Comparison of ENCODE assay signal across 24 cellular contexts in the genomic region with DNA sequence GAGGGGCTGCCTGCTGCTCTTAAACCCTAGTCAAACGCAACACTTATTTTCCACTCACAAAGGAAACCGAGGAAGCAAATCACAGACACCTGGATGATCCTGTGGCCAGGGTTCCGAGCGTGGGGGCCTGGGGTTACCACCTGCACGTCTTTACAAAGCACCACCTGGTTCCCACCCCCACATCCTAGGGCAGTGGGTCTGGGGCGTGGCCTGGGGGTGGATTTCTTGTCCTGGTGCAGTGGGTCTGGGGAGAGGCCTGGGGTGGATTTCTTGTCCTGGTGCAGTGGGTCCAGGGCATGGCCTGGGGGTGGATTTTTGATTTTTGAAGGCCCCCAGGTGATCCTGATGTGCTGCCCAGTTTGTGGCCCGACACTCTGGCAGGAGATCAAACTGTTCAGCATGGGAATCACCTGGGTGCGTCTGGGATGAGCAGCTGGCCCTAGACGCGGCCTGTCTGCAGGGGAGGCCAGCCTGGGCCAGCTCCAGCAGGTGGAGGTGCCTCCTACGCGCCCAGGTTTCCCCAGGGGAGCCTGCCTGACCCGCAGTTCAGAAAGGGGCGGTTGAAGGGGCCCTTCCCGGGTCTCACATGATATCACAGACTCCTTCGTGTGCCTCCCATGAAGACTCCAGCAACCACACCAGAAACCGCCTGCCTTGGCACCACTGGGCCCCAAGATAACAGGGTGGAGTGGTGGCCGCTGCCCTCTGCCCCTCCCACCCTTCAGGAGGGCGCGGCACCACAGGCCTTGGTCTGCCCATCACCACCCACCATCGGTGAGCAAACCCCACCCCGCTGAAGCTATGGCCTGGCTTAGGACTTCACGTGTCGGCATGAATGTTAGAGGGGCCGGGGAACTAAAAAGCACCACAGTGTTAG. TPM values are rescaled to one million over a fixed set of nuclear protein-coding genes. Genes with fewer than 3 reads are reported as not detected.
DNase-seq lines count a peak whose midpoint lies in the region; ATAC-seq, FAIRE-seq and TF ChIP-seq lines count a peak whose summit lies in the region.
"Had no signal": no experiment of that assay in that cellular context is flagged by ENCODE, and none has a peak within 500 bp of the region (broad histone marks: within the 10 kb centered on the region; RNA-seq: fewer than 3 reads in every experiment).

No MANE protein-coding gene starts in this region.

- TF ChIP-seq EP300 in K562 (IDR thresholded peaks at IDR 0.05; ENCODE audit: low read length): no peak

- intact Hi-C loops in K562 (cut with micrococcal nuclease): no loop called here

- no peaks in the 10 kb centered on the region for H3K9me3 ChIP-seq in HEK293 (ENCODE audit: control insufficient read depth, insufficient read depth, low read depth, low read length)
- no peaks in the 10 kb centered on the region for H3K9me3 ChIP-seq in K562 (replicated peaks; ENCODE audit: control insufficient read depth, insufficient read depth, low read depth, low read length)
- H3K9me3 ChIP-seq: HAP-1, left lung, tibial nerve had no signal

- no peak for FAIRE-seq in K562 (lab: Jason Lieb, UNC)
- FAIRE-seq: RCC 7860 had no signal

- POLR2A ChIA-PET in HEK293 (lab: Yijun Ruan, JAX): interaction anchor here (1.6 kb wide), 1 partner anchor 27 kb away, joined by 4 read pairs; a partner anchor contains a TSS
- POLR2A ChIA-PET in K562 (lab: Yijun Ruan, JAX): interaction anchor here (0.6 to 1.1 kb wide), 5 partner anchors 8 to 335 kb away, joined by 3 to 7 read pairs (median 4); a partner anchor contains a TSS

- CTCF ChIA-PET in HEK293 (lab: Yijun Ruan, JAX) (no interaction called here), K562 (lab: Yijun Ruan, JAX; ENCODE audit: low intra/inter-chr PET ratio) (no interaction called here)

- H3K79me2 ChIP-seq in K562 (ENCODE audit: control insufficient read depth, insufficient read depth, low read length): no peaks in the 10 kb centered on the region

- H3K27me3 ChIP-seq in K562 (ENCODE audit: control insufficient read depth in 2 of 2, insufficient read depth in 2 of 2, low read length in 2 of 2): no peaks in the 10 kb centered on the region
- H3K27me3 ChIP-seq: left lung, tibial nerve had no signal

- H3K27ac ChIP-seq in HEK293 (ENCODE audit: extremely low read depth, low read depth, low read length): no peak overlapping the region
- H3K27ac ChIP-seq in K562 (ENCODE audit: extremely low read depth, low read depth, low read length): no peak overlapping the region
- H3K27ac ChIP-seq: left lung, tibial nerve had no signal

- no peaks in the 10 kb centered on the region for H4K20me1 ChIP-seq in K562 (replicated peaks; ENCODE audit: control insufficient read depth, insufficient read depth, low read length)

- no peaks in the 10 kb centered on the region for H3K4me1 ChIP-seq in HEK293 (ENCODE audit: control insufficient read depth, insufficient read depth, low read length)
- H3K4me1 ChIP-seq in K562 (replicated peaks in 1 of 2; ENCODE audit: control insufficient read depth in 2 of 2, insufficient read depth in 2 of 2, low read length in 2 of 2): peaks cover 0 to 53% of the 10 kb centered on the region in 2 experiments; a peak in 2 of 5 replicates
- H3K4me1 ChIP-seq: HAP-1 had no signal

- H3K4me3 ChIP-seq in HEK293 (ENCODE audit: low read depth, low read length): no peak overlapping the region
- no peak overlapping the region for H3K4me3 ChIP-seq in K562
- H3K4me3 ChIP-seq: HAP-1, left lung, tibial nerve had no signal

- no peak for ATAC-seq in K562
- ATAC-seq: esophagus mucosa, left lung had no signal

- no peak for TF ChIP-seq RAD21 in K562 (CRISPR knock-in tag; conservative IDR thresholded peaks at IDR 0.05 in 1 of 2, IDR thresholded peaks at IDR 0.05 in 1 of 2)

- no peak overlapping the region for H2AFZ ChIP-seq in K562 (ENCODE audit: low read depth, low read length)

- H3K9me1 ChIP-seq in K562 (ENCODE audit: control insufficient read depth, insufficient read depth, low read length): no peaks in the 10 kb centered on the region

- DNase-seq in K562 (ENCODE audit: extremely low read depth in 1 of 4, low spot score in 3 of 4): no peak
- DNase-seq in cerebellar cortex (ENCODE audit: low spot score): no peak
- no peak for DNase-seq in effector CD4-positive, alpha-beta T cell
- DNase-seq: activated CD4-positive, alpha-beta memory T cell treated with anti-CD3 and anti-CD28 coated beads, Interleukin-2, amount 10 ng/mL, durations not matched to agents 7 days and 5 days; activated CD8-positive, alpha-beta memory T cell treated with anti-CD3 and anti-CD28 coated beads, Interleukin-2, amount 50 U/mL, for 4 hours; activated naive CD4-positive, alpha-beta T cell; CD4-positive, alpha-beta T cell; DMS79 treated with DMSO at 0.1 percent for 48 hours; GDM1; islet precursor cell; left lung; NCI-H1436 treated with DMSO at 0.1 percent for 48 hours; NCI-H2081 treated with DMSO at 0.1 percent for 48 hours; NCI-H446; NCI-H748 treated with DMSO at 0.1 percent for 48 hours; SIG-M5; stimulated activated CD4-positive, alpha-beta T cell treated with anti-CD3 and anti-CD28 coated beads, Interleukin-4, amount 100 ng/mL, for 24 hours had no signal

- TF ChIP-seq POLR2A in K562 (conservative IDR thresholded peaks at IDR 0.05): no peak

- no peak overlapping the region for H3K9ac ChIP-seq in K562 (ENCODE audit: insufficient read depth in 1 of 2, low read depth in 2 of 2, low read length in 2 of 2)

- in situ Hi-C loops in K562 (cut with MboI): no loop called here

- TF ChIP-seq CTCF in HEK293 (tag by site-specific recombination; IDR thresholded peaks at IDR 0.05) (no peak), K562 (IDR thresholded peaks at IDR 0.05 in 2 of 3, conservative IDR thresholded peaks at IDR 0.05 in 1 of 3; ENCODE audit: insufficient read depth in 2 of 3, low read depth in 1 of 3, low read length in 3 of 3) (no peak)

- H3K36me3 ChIP-seq in HEK293 (ENCODE audit: control insufficient read depth in 2 of 2, insufficient read depth in 1 of 2, low read length in 2 of 2): peaks cover 0 to 62% of the 10 kb centered on the region in 2 experiments; a peak in 2 of 3 replicates
- H3K36me3 ChIP-seq in K562 (ENCODE audit: control insufficient read depth, insufficient read depth, low read length): peaks cover 3% of the 10 kb centered on the region; the same call in 1 of the 3 replicates

- no TSS peak for BruUV-seq in K562 (replicated peaks; lab: Mats Ljungman, UMichigan)

- H3K4me2 ChIP-seq in K562 (ENCODE audit: insufficient read depth, low read length): no peak overlapping the region

- 63% methylated on average over 22 of the region's 25 CpGs for WGBS in K562 (ENCODE audit: insufficient coverage, low coverage, missing lambda C conversion rate)

RNA-seq across cellular contexts. Expression of a gene that starts 6.3 kb away (rescaled TPM):
- 14.1 and 33.3 TPM in 2 replicates for total RNA-seq in K562 (2011; cell fraction: chromatin; rRNA removed; ENCODE audit: low replicate concordance)
- 26.0 and 29.5 TPM in 2 replicates for total RNA-seq in K562 (2011; cell fraction: nucleolus; rRNA removed)
- 15.7 and 17.2 TPM in 2 replicates for total RNA-seq in K562 (2011; cell fraction: nucleoplasm; rRNA removed)
- total RNA-seq in K562 (2014; rRNA removed) (25.5 and 32.6 TPM in 2 replicates), K562 (2014; rRNA removed; fragmentation: Illumina TruSeq; extraction: Trizol) (5.6 and 7.2 TPM in 2 replicates), K562 (2015; rRNA removed; fragmentation: Illumina TruSeq; extraction: Trizol) (11.2 and 13.8 TPM in 2 replicates), K562 (2021) (18.9 and 23.5 TPM in 2 replicates)
- polyA plus RNA-seq in K562 (2011; rRNA removed) (16.8 and 23.4 TPM in 2 replicates), K562 (2014; fragmentation: Illumina TruSeq; extraction: Trizol) (17.6 and 19.6 TPM in 2 replicates), K562 (2014; fragmentation: Nextera tagmentation; extraction: Ambion mirVana) (under 1 TPM; 0.46 to 0.67 TPM), K562 (2014; rRNA removed) (35.1 and 36.8 TPM in 2 replicates)
- 31.4 and 46.2 TPM in 2 replicates for polyA plus RNA-seq in K562 (2011; cell fraction: cytosol; rRNA removed)
- 31.5 and 38.2 TPM in 2 replicates for polyA plus RNA-seq in K562 (2011; cell fraction: nucleus; rRNA removed)
- 14.9 and 41.4 TPM in 2 replicates for polyA plus RNA-seq in K562 (2012)
- polyA minus RNA-seq in K562 (2011; rRNA and poly(A)+ RNA removed): 5.1 and 9.7 TPM in 2 replicates
- polyA minus RNA-seq in K562 (2011; cell fraction: cytosol; rRNA and poly(A)+ RNA removed): 9.7 and 12.0 TPM in 2 replicates
- polyA minus RNA-seq in K562 (2011; cell fraction: nucleus; rRNA and poly(A)+ RNA removed): 9.0 and 11.1 TPM in 2 replicates

RNA-seq across cellular contexts. Expression of a gene that starts 6.7 kb away (rescaled TPM):
- 5.4 and 10.8 TPM in 2 replicates for total RNA-seq in K562 (2011; cell fraction: chromatin; rRNA removed; ENCODE audit: low replicate concordance)
- total RNA-seq in K562 (2011; cell fraction: nucleolus; rRNA removed): 15.9 and 20.5 TPM in 2 replicates
- 9.8 and 10.6 TPM in 2 replicates for total RNA-seq in K562 (2011; cell fraction: nucleoplasm; rRNA removed)
- total RNA-seq in K562 (2014; rRNA removed) (20.9 and 25.9 TPM in 2 replicates), K562 (2014; rRNA removed; fragmentation: Illumina TruSeq; extraction: Trizol) (6.8 and 7.1 TPM in 2 replicates), K562 (2015; rRNA removed; fragmentation: Illumina TruSeq; extraction: Trizol) (10.7 and 11.1 TPM in 2 replicates), K562 (2021) (9.6 and 12.1 TPM in 2 replicates)
- polyA plus RNA-seq in K562 (2011; rRNA removed) (8.0 and 11.2 TPM in 2 replicates), K562 (2014; fragmentation: Illumina TruSeq; extraction: Trizol) (6.7 and 7.1 TPM in 2 replicates), K562 (2014; fragmentation: Nextera tagmentation; extraction: Ambion mirVana) (1 to 10 TPM; 2.2 to 3.5 TPM), K562 (2014; rRNA removed) (14.3 and 14.8 TPM in 2 replicates)
- polyA plus RNA-seq in K562 (2011; cell fraction: cytosol; rRNA removed): 10.1 and 27.8 TPM in 2 replicates
- polyA plus RNA-seq in K562 (2011; cell fraction: nucleus; rRNA removed): 3.8 and 6.9 TPM in 2 replicates
- polyA plus RNA-seq in K562 (2012): 9.2 and 12.0 TPM in 2 replicates
- 4.5 and 12.2 TPM in 2 replicates for polyA minus RNA-seq in K562 (2011; rRNA and poly(A)+ RNA removed)
- polyA minus RNA-seq in K562 (2011; cell fraction: cytosol; rRNA and poly(A)+ RNA removed): 9.6 and 13.4 TPM in 2 replicates
- polyA minus RNA-seq in K562 (2011; cell fraction: nucleus; rRNA and poly(A)+ RNA removed): 9.6 and 10.6 TPM in 2 replicates

RNA-seq across cellular contexts. Expression of a gene that starts 26.8 kb away (rescaled TPM):
- total RNA-seq in K562 (2011; cell fraction: chromatin; rRNA removed; ENCODE audit: low replicate concordance): not detected in 2 replicates
- not detected in 2 replicates for total RNA-seq in K562 (2011; cell fraction: nucleolus; rRNA removed)
- not detected in 2 replicates for total RNA-seq in K562 (2011; cell fraction: nucleoplasm; rRNA removed)
- not detected in 2 replicates for total RNA-seq in K562 (2014; rRNA removed)
- not detected in 2 replicates for total RNA-seq in K562 (2014; rRNA removed; fragmentation: Illumina TruSeq; extraction: Trizol)
- not detected in 2 replicates for total RNA-seq in K562 (2015; rRNA removed; fragmentation: Illumina TruSeq; extraction: Trizol)
- not detected in 2 replicates for total RNA-seq in K562 (2021)
- not detected in 2 replicates for polyA plus RNA-seq in K562 (2011; rRNA removed)
- polyA plus RNA-seq in K562 (2011; cell fraction: cytosol; rRNA removed): 0.03 TPM in 1 of 2 replicates, not detected in the other
- polyA plus RNA-seq in K562 (2011; cell fraction: nucleus; rRNA removed): 0.06 TPM in 1 of 2 replicates, not detected in the other
- polyA plus RNA-seq in K562 (2012): 0.16 and 0.17 TPM in 2 replicates
- polyA plus RNA-seq in K562 (2014; fragmentation: Illumina TruSeq; extraction: Trizol): not detected in 2 replicates
- not detected for polyA plus RNA-seq in K562 (2014; fragmentation: Nextera tagmentation; extraction: Ambion mirVana)
- not detected in 2 replicates for polyA plus RNA-seq in K562 (2014; rRNA removed)
- not detected in 2 replicates for polyA minus RNA-seq in K562 (2011; rRNA and poly(A)+ RNA removed)
- polyA minus RNA-seq in K562 (2011; cell fraction: cytosol; rRNA and poly(A)+ RNA removed): not detected in 2 replicates
- polyA minus RNA-seq in K562 (2011; cell fraction: nucleus; rRNA and poly(A)+ RNA removed): not detected in 2 replicates
- total RNA-seq: esophagus mucosa, fibroblast of villous mesenchyme, pulmonary artery endothelial cell had no signal

RNA-seq across cellular contexts. Expression of a gene that starts 37.6 kb away (rescaled TPM):
- total RNA-seq in K562 (2011; cell fraction: chromatin; rRNA removed; ENCODE audit: low replicate concordance): 40.1 and 114 TPM in 2 replicates
- total RNA-seq in K562 (2011; cell fraction: nucleolus; rRNA removed): 99.9 and 115 TPM in 2 replicates
- 47.3 and 54.8 TPM in 2 replicates for total RNA-seq in K562 (2011; cell fraction: nucleoplasm; rRNA removed)
- total RNA-seq in K562 (2014; rRNA removed) (115 and 140 TPM in 2 replicates), K562 (2014; rRNA removed; fragmentation: Illumina TruSeq; extraction: Trizol) (3.3 and 4.4 TPM in 2 replicates), K562 (2015; rRNA removed; fragmentation: Illumina TruSeq; extraction: Trizol) (36.1 and 41.8 TPM in 2 replicates), K562 (2021) (84.8 and 95.8 TPM in 2 replicates)
- polyA plus RNA-seq in K562 (2011; rRNA removed) (24.0 and 30.8 TPM in 2 replicates), K562 (2014; fragmentation: Illumina TruSeq; extraction: Trizol) (11.4 and 42.6 TPM in 2 replicates), K562 (2014; fragmentation: Nextera tagmentation; extraction: Ambion mirVana) (1 to 10 TPM; 1.8 to 7.7 TPM), K562 (2014; rRNA removed) (97.1 and 104 TPM in 2 replicates)
- 57.0 and 157 TPM in 2 replicates for polyA plus RNA-seq in K562 (2011; cell fraction: cytosol; rRNA removed)
- polyA plus RNA-seq in K562 (2011; cell fraction: nucleus; rRNA removed): 110 and 151 TPM in 2 replicates
- 64.4 and 77.9 TPM in 2 replicates for polyA plus RNA-seq in K562 (2012)
- polyA minus RNA-seq in K562 (2011; rRNA and poly(A)+ RNA removed): 6.1 and 8.5 TPM in 2 replicates
- polyA minus RNA-seq in K562 (2011; cell fraction: cytosol; rRNA and poly(A)+ RNA removed): 31.0 and 38.0 TPM in 2 replicates
- 27.2 and 34.2 TPM in 2 replicates for polyA minus RNA-seq in K562 (2011; cell fraction: nucleus; rRNA and poly(A)+ RNA removed)

RNA-seq across cellular contexts. Expression of a gene that starts 38.0 kb away (rescaled TPM):
- total RNA-seq in K562 (2011; cell fraction: chromatin; rRNA removed; ENCODE audit: low replicate concordance): 26.2 and 74.9 TPM in 2 replicates
- 64.9 and 70.4 TPM in 2 replicates for total RNA-seq in K562 (2011; cell fraction: nucleolus; rRNA removed)
- 32.1 and 39.0 TPM in 2 replicates for total RNA-seq in K562 (2011; cell fraction: nucleoplasm; rRNA removed)
- total RNA-seq in K562 (2014; rRNA removed) (22.9 and 25.2 TPM in 2 replicates), K562 (2014; rRNA removed; fragmentation: Illumina TruSeq; extraction: Trizol) (2.1 and 2.2 TPM in 2 replicates), K562 (2015; rRNA removed; fragmentation: Illumina TruSeq; extraction: Trizol) (7.1 and 9.5 TPM in 2 replicates), K562 (2021) (20.9 and 22.1 TPM in 2 replicates)
- polyA plus RNA-seq in K562 (2011; rRNA removed) (11.9 and 20.4 TPM in 2 replicates), K562 (2014; fragmentation: Illumina TruSeq; extraction: Trizol) (3.9 and 10.0 TPM in 2 replicates), K562 (2014; fragmentation: Nextera tagmentation; extraction: Ambion mirVana) (1 to 10 TPM in 1 of 2 experiments, under 1 TPM in 1; 0.39 to 1.3 TPM), K562 (2014; rRNA removed) (29.4 and 37.4 TPM in 2 replicates)
- polyA plus RNA-seq in K562 (2011; cell fraction: cytosol; rRNA removed): 22.4 and 38.9 TPM in 2 replicates
- 113 and 172 TPM in 2 replicates for polyA plus RNA-seq in K562 (2011; cell fraction: nucleus; rRNA removed)
- polyA plus RNA-seq in K562 (2012): 15.5 and 42.6 TPM in 2 replicates
- 3.1 and 4.7 TPM in 2 replicates for polyA minus RNA-seq in K562 (2011; rRNA and poly(A)+ RNA removed)
- polyA minus RNA-seq in K562 (2011; cell fraction: cytosol; rRNA and poly(A)+ RNA removed): 5.5 and 9.3 TPM in 2 replicates
- polyA minus RNA-seq in K562 (2011; cell fraction: nucleus; rRNA and poly(A)+ RNA removed): 16.6 and 19.7 TPM in 2 replicates
